10 cellular contexts compared by ENCODE assay signal in genomic region chr21:37208741-37209225, GRCh38. TPM values are rescaled to one million over a fixed set of nuclear protein-coding genes. Genes with fewer than 3 reads are reported as not detected.
DNase-seq lines count a peak whose midpoint lies in the region; ATAC-seq and TF ChIP-seq lines count a peak whose summit lies in the region.
"Had no signal": no experiment of that assay in that cellular context is flagged by ENCODE, and none has a peak within 500 bp of the region (broad histone marks: within the 10 kb centered on the region; RNA-seq: fewer than 3 reads in every experiment).

No MANE protein-coding gene starts in this region.

- H3K9me3 ChIP-seq in suprapubic skin = no peaks in the 10 kb centered on the region
- no peaks in the 10 kb centered on the region for H3K9me3 ChIP-seq in CD8-positive, alpha-beta T cell (ENCODE audit: low read length)
- H3K9me3 ChIP-seq: A549, MG63 had no signal

- H3K36me3 Mint-ChIP-seq in T-helper 1 cell treated with Interleukin-12 subunit alpha and Interleukin-12 subunit beta and Interleukin-4 antibody, amounts not matched to agents 30 μg/mL and 1 μg/mL, for 36 hours (ENCODE audit: low read depth) = peaks cover 3% of the 10 kb centered on the region
- H3K36me3 Mint-ChIP-seq in activated naive CD4-positive, alpha-beta T cell treated with anti-CD3 and anti-CD28 coated beads for 36 hours (ENCODE audit: low read depth) = peaks cover 4% of the 10 kb centered on the region
- H3K36me3 Mint-ChIP-seq in CD8-positive, alpha-beta T cell = peaks cover 9% of the 10 kb centered on the region

- intact Hi-C loops in activated naive CD4-positive, alpha-beta T cell treated with anti-CD3 and anti-CD28 coated beads for 36 hours (cut with micrococcal nuclease) = no loop called here
- intact Hi-C loops in CD8-positive, alpha-beta T cell (cut with DNase I, micrococcal nuclease) = no loop called here

- TF ChIP-seq POLR2A in suprapubic skin (IDR thresholded peaks at IDR 0.05) = no peak

- no peaks in the 10 kb centered on the region for H3K27me3 ChIP-seq in suprapubic skin
- no peaks in the 10 kb centered on the region for H3K27me3 ChIP-seq in CD8-positive, alpha-beta T cell (ENCODE audit: insufficient read depth, low read length)
- H3K27me3 ChIP-seq: MG63 had no signal

- H3K4me3 ChIP-seq in suprapubic skin = no peak overlapping the region
- no peak overlapping the region for H3K4me3 ChIP-seq in CD8-positive, alpha-beta T cell (ENCODE audit: low read depth, low read length)
- H3K4me3 ChIP-seq: A549, MG63 had no signal

- H3K4me3 Mint-ChIP-seq in T-helper 1 cell treated with Interleukin-12 subunit alpha and Interleukin-12 subunit beta and Interleukin-4 antibody, amounts not matched to agents 30 μg/mL and 1 μg/mL, for 36 hours = no peak overlapping the region
- H3K4me3 Mint-ChIP-seq in activated naive CD4-positive, alpha-beta T cell treated with anti-CD3 and anti-CD28 coated beads for 36 hours = no peak overlapping the region
- H3K4me3 Mint-ChIP-seq in CD8-positive, alpha-beta T cell = no peak overlapping the region

- no peak for TF ChIP-seq CTCF in suprapubic skin (IDR thresholded peaks at IDR 0.05)
- no peak for TF ChIP-seq CTCF in CD8-positive, alpha-beta T cell (IDR thresholded peaks at IDR 0.05)

- H3K27me3 Mint-ChIP-seq in T-helper 1 cell treated with Interleukin-12 subunit alpha and Interleukin-12 subunit beta and Interleukin-4 antibody, amounts not matched to agents 30 μg/mL and 1 μg/mL, for 36 hours (ENCODE audit: low read depth) = peaks cover 4% of the 10 kb centered on the region
- H3K27me3 Mint-ChIP-seq in activated naive CD4-positive, alpha-beta T cell treated with anti-CD3 and anti-CD28 coated beads for 36 hours (ENCODE audit: low read depth) = no peaks in the 10 kb centered on the region
- peaks cover 2% of the 10 kb centered on the region for H3K27me3 Mint-ChIP-seq in CD8-positive, alpha-beta T cell (ENCODE audit: low read depth)

- DNase-seq in T-helper 1 cell = no peak
- DNase-seq in germinal center (ENCODE audit: low spot score) = peak; percentile 82
- no peak for DNase-seq in suprapubic skin (ENCODE audit: low spot score in 2 of 2)
- DNase-seq in activated naive CD4-positive, alpha-beta T cell treated with anti-CD3 and anti-CD28 coated beads for 36 hours = no peak
- no peak for DNase-seq in CD8-positive, alpha-beta T cell
- DNase-seq: MG63 had no signal

- ATAC-seq in HG03045 (IDR thresholded peaks at IDR 0.05; ENCODE audit: unreplicated experiment) (peak; percentile 31), HG02588 (IDR thresholded peaks at IDR 0.05; ENCODE audit: unreplicated experiment) (no peak)
- ATAC-seq in CD8-positive, alpha-beta T cell = no peak
- ATAC-seq: A549 had no signal

- H3K4me1 ChIP-seq in suprapubic skin = peaks cover 22% of the 10 kb centered on the region
- peaks cover 12% of the 10 kb centered on the region for H3K4me1 ChIP-seq in CD8-positive, alpha-beta T cell (ENCODE audit: insufficient read depth, low read length)
- H3K4me1 ChIP-seq: A549 had no signal

- POLR2A ChIA-PET in CD8-positive, alpha-beta T cell (lab: Charles Lee) = interaction anchor here (0.5 kb wide), 1 partner anchor 12 kb away, joined by 4 read pairs; no protein-coding TSS in a partner anchor

- H3K36me3 ChIP-seq in suprapubic skin = no peaks in the 10 kb centered on the region
- no peaks in the 10 kb centered on the region for H3K36me3 ChIP-seq in CD8-positive, alpha-beta T cell (ENCODE audit: insufficient read depth, low read length)

- CTCF ChIA-PET in activated naive CD4-positive, alpha-beta T cell treated with anti-CD3 and anti-CD28 coated beads for 36 hours (lab: Charles Lee) = interaction anchor here (1.2 to 1.3 kb wide), 3 partner anchors 9 to 24 kb away, joined by 3 to 5 read pairs (median 4); no protein-coding TSS in a partner anchor
- CTCF ChIA-PET in CD8-positive, alpha-beta T cell (lab: Charles Lee) = interaction anchor here (1.3 kb wide), 2 partner anchors 9 to 12 kb away, joined by 3 to 4 read pairs; no protein-coding TSS in a partner anchor

- peak overlapping the region; percentile 6 for H3K27ac Mint-ChIP-seq in T-helper 1 cell treated with Interleukin-12 subunit alpha and Interleukin-12 subunit beta and Interleukin-4 antibody, amounts not matched to agents 30 μg/mL and 1 μg/mL, for 36 hours
- H3K27ac Mint-ChIP-seq in activated naive CD4-positive, alpha-beta T cell treated with anti-CD3 and anti-CD28 coated beads for 36 hours = no peak overlapping the region
- H3K27ac Mint-ChIP-seq in CD8-positive, alpha-beta T cell = no peak overlapping the region

- TF ChIP-seq EP300 in suprapubic skin (IDR thresholded peaks at IDR 0.05) = no peak

- peak overlapping the region; percentile 69 for H3K27ac ChIP-seq in suprapubic skin
- no peak overlapping the region for H3K27ac ChIP-seq in CD8-positive, alpha-beta T cell (ENCODE audit: low read depth, low read length)
- H3K27ac ChIP-seq: A549 had no signal

- WGBS in suprapubic skin = 70% methylated on average over 13 of the region's 15 CpGs

- H3K4me1 Mint-ChIP-seq in T-helper 1 cell treated with Interleukin-12 subunit alpha and Interleukin-12 subunit beta and Interleukin-4 antibody, amounts not matched to agents 30 μg/mL and 1 μg/mL, for 36 hours (ENCODE audit: low read depth) = peaks cover 15% of the 10 kb centered on the region
- peaks cover 17% of the 10 kb centered on the region for H3K4me1 Mint-ChIP-seq in activated naive CD4-positive, alpha-beta T cell treated with anti-CD3 and anti-CD28 coated beads for 36 hours (ENCODE audit: low read depth)
- H3K4me1 Mint-ChIP-seq in CD8-positive, alpha-beta T cell (ENCODE audit: low read depth) = peaks cover 13% of the 10 kb centered on the region

- H3K9me3 Mint-ChIP-seq in T-helper 1 cell treated with Interleukin-12 subunit alpha and Interleukin-12 subunit beta and Interleukin-4 antibody, amounts not matched to agents 30 μg/mL and 1 μg/mL, for 36 hours = no peaks in the 10 kb centered on the region
- peaks cover 10% of the 10 kb centered on the region for H3K9me3 Mint-ChIP-seq in activated naive CD4-positive, alpha-beta T cell treated with anti-CD3 and anti-CD28 coated beads for 36 hours
- no peaks in the 10 kb centered on the region for H3K9me3 Mint-ChIP-seq in CD8-positive, alpha-beta T cell

RNA-seq across cellular contexts. Expression of gene VPS26C, which starts 58.4 kb away (rescaled TPM):
- total RNA-seq in suprapubic skin = 10 to 100 TPM; 47.7 to 60.8 (median 55.4) TPM
- total RNA-seq in activated naive CD4-positive, alpha-beta T cell treated with anti-CD3 and anti-CD28 coated beads for 36 hours = 10 to 100 TPM; 50.1 to 51.0 TPM
- 10 to 100 TPM; 37.4 to 39.4 TPM for total RNA-seq in CD8-positive, alpha-beta T cell
